In genomic region chr6:123788319-123788718, GRCh38 we compare ENCODE assay signal across 1 cellular context.
TF ChIP-seq lines count a peak whose summit lies in the region.

No MANE protein-coding gene starts in this region.

TF ChIP-seq in GM12878, 131 proteins besides CTCF, POLR2A, EP300 and RAD21 (continued from another document):
- TF ChIP-seq BCLAF1 (IDR thresholded peaks at IDR 0.05) (no peak), SMAD1 (IDR thresholded peaks at IDR 0.05; ENCODE audit: low read depth, partially characterized antibody) (no peak), ZNF207 (IDR thresholded peaks at IDR 0.05; ENCODE audit: borderline replicate concordance) (no peak), CUX1 (IDR thresholded peaks at IDR 0.05; ENCODE audit: insufficient replicate concordance, low read depth, low read length) (no peak), TCF7 (IDR thresholded peaks at IDR 0.05; ENCODE audit: borderline replicate concordance) (no peak), ATF3 (IDR thresholded peaks at IDR 0.05; ENCODE audit: borderline replicate concordance, extremely low read depth, low read depth, low read length) (no peak), ZSCAN29 (IDR thresholded peaks at IDR 0.05) (no peak), ZBTB40 (IDR thresholded peaks at IDR 0.05; ENCODE audit: borderline replicate concordance) (no peak)
